ENCODE assay signal across 13 cellular contexts in genomic region chr12:29743801-29744200, GRCh38. TPM values are rescaled to one million over a fixed set of nuclear protein-coding genes. Genes with fewer than 3 reads are reported as not detected.
DNase-seq lines count a peak whose midpoint lies in the region; FAIRE-seq and TF ChIP-seq lines count a peak whose summit lies in the region.
"Had no signal": no experiment of that assay in that cellular context is flagged by ENCODE, and none has a peak within 500 bp of the region (broad histone marks: within the 10 kb centered on the region; RNA-seq: fewer than 3 reads in every experiment).

No MANE protein-coding gene starts in this region.

- H3K27me3 Mint-ChIP-seq in activated naive CD4-positive, alpha-beta T cell treated with anti-CD3 and anti-CD28 coated beads for 36 hours (ENCODE audit: low read depth), result no peaks in the 10 kb centered on the region

- no peaks in the 10 kb centered on the region for H3K4me1 Mint-ChIP-seq in activated naive CD4-positive, alpha-beta T cell treated with anti-CD3 and anti-CD28 coated beads for 36 hours (ENCODE audit: low read depth)

- no peaks in the 10 kb centered on the region for H3K27me3 ChIP-seq in bronchial epithelial cell (ENCODE audit: control insufficient read depth, insufficient read depth, low read length)
- no peaks in the 10 kb centered on the region for H3K27me3 ChIP-seq in effector memory CD4-positive, alpha-beta T cell (replicated peaks; ENCODE audit: control insufficient read depth, insufficient read depth, low read length, poor library complexity, severe bottlenecking)

- DNase-seq in AG10803 (ENCODE audit: low read depth) (peak; percentile 6), NCI-H1694 treated with DMSO at 0.1 percent for 48 hours (lab: John Stamatoyannopoulos, UW) (peak; percentile 99), bronchial epithelial cell (ENCODE audit: low read depth) (peak; percentile 81), islet precursor cell (peak; percentile 94), HT-29 (ENCODE audit: low spot score) (no peak), NCI-H2029 (lab: John Stamatoyannopoulos, UW) (no peak)
- DNase-seq in effector memory CD4-positive, alpha-beta T cell, result no peak
- no peak for DNase-seq in activated naive CD4-positive, alpha-beta T cell treated with anti-CD3 and anti-CD28 coated beads for 36 hours
- DNase-seq: activated T-cell treated with anti-CD3 and anti-CD28 coated beads, Interleukin-2, amount 50 U/mL, for 24 hours; NCI-H2029 treated with DMSO at 0.1 percent for 48 hours had no signal

- no peaks in the 10 kb centered on the region for H3K36me3 Mint-ChIP-seq in activated naive CD4-positive, alpha-beta T cell treated with anti-CD3 and anti-CD28 coated beads for 36 hours (ENCODE audit: low read depth)

- FAIRE-seq in bronchial epithelial cell (lab: Jason Lieb, UNC), result no peak
- FAIRE-seq: GM12892 had no signal

- H3K27ac ChIP-seq in effector memory CD4-positive, alpha-beta T cell (ENCODE audit: insufficient read depth, low read length, poor library complexity, severe bottlenecking), result no peak overlapping the region
- H3K27ac ChIP-seq: C4-2B had no signal

- H3K4me1 ChIP-seq in effector memory CD4-positive, alpha-beta T cell (ENCODE audit: control insufficient read depth, insufficient read depth, low read length, poor library complexity, severe bottlenecking), result no peaks in the 10 kb centered on the region

- TF ChIP-seq CTCF in AG10803 (conservative IDR thresholded peaks at IDR 0.05; ENCODE audit: low read length) (no peak), bronchial epithelial cell (IDR thresholded peaks at IDR 0.05; ENCODE audit: insufficient read depth, low read length, severe bottlenecking) (no peak)

- no peaks in the 10 kb centered on the region for H3K9me3 ChIP-seq in effector memory CD4-positive, alpha-beta T cell (ENCODE audit: control insufficient read depth, low read length)

- H3K4me3 Mint-ChIP-seq in activated naive CD4-positive, alpha-beta T cell treated with anti-CD3 and anti-CD28 coated beads for 36 hours, result no peak overlapping the region
- H3K4me3 Mint-ChIP-seq: activated T-cell treated with anti-CD3 and anti-CD28 coated beads, Interleukin-2, amount 50 U/mL, for 24 hours; T-helper 1 cell treated with Interleukin-12 subunit alpha and Interleukin-12 subunit beta and Interleukin-4 antibody, amounts not matched to agents 30 μg/mL and 1 μg/mL, for 36 hours had no signal

- CTCF ChIA-PET in activated naive CD4-positive, alpha-beta T cell treated with anti-CD3 and anti-CD28 coated beads for 36 hours (lab: Charles Lee), result interaction anchor here (0.7 kb wide), 1 partner anchor 12 kb away, joined by 4 read pairs; no protein-coding TSS in a partner anchor

- H3K9me3 Mint-ChIP-seq in activated naive CD4-positive, alpha-beta T cell treated with anti-CD3 and anti-CD28 coated beads for 36 hours, result no peaks in the 10 kb centered on the region
- H3K9me3 Mint-ChIP-seq: activated T-cell treated with anti-CD3 and anti-CD28 coated beads, Interleukin-2, amount 50 U/mL, for 24 hours; T-helper 1 cell treated with Interleukin-12 subunit alpha and Interleukin-12 subunit beta and Interleukin-4 antibody, amounts not matched to agents 30 μg/mL and 1 μg/mL, for 36 hours had no signal

- intact Hi-C loops in activated naive CD4-positive, alpha-beta T cell treated with anti-CD3 and anti-CD28 coated beads for 36 hours (cut with micrococcal nuclease), result no loop called here

- H3K4me3 ChIP-seq in AG10803 (ENCODE audit: low read length), result no peak overlapping the region
- no peak overlapping the region for H3K4me3 ChIP-seq in bronchial epithelial cell (ENCODE audit: low read depth, low read length)
- no peak overlapping the region for H3K4me3 ChIP-seq in effector memory CD4-positive, alpha-beta T cell (ENCODE audit: insufficient read depth, low read depth, low read length, poor library complexity, severe bottlenecking)

- H3K36me3 ChIP-seq in bronchial epithelial cell (ENCODE audit: control insufficient read depth, insufficient read depth, low read length), result no peaks in the 10 kb centered on the region
- no peaks in the 10 kb centered on the region for H3K36me3 ChIP-seq in effector memory CD4-positive, alpha-beta T cell (ENCODE audit: control insufficient read depth, insufficient read depth, low read length)

- no peak overlapping the region for H3K27ac Mint-ChIP-seq in activated naive CD4-positive, alpha-beta T cell treated with anti-CD3 and anti-CD28 coated beads for 36 hours
- H3K27ac Mint-ChIP-seq: activated T-cell treated with anti-CD3 and anti-CD28 coated beads, Interleukin-2, amount 50 U/mL, for 24 hours; T-helper 1 cell treated with Interleukin-12 subunit alpha and Interleukin-12 subunit beta and Interleukin-4 antibody, amounts not matched to agents 30 μg/mL and 1 μg/mL, for 36 hours had no signal

RNA-seq across cellular contexts. Expression of gene TMTC1, which starts 39.9 kb away (rescaled TPM):
- total RNA-seq in bronchial epithelial cell, result 4.5 and 9.1 TPM in 2 replicates
- 0.23 and 0.38 TPM in 2 replicates for total RNA-seq in HT-29 (2014; rRNA removed; shearing (Covaris generic))
- not detected for total RNA-seq in activated naive CD4-positive, alpha-beta T cell treated with anti-CD3 and anti-CD28 coated beads for 36 hours

Comparison
In these comparisons a context has a peak if more than half of its experiments do, and no peak if none do; other contexts are left out.
1. DNase-seq: peak in AG10803 (single experiment), NCI-H1694 treated with DMSO at 0.1 percent for 48 hours (single experiment), bronchial epithelial cell (single experiment) and islet precursor cell (single experiment); none in HT-29 (single experiment), NCI-H2029 (single experiment), effector memory CD4-positive, alpha-beta T cell (0 of 3) and activated naive CD4-positive, alpha-beta T cell treated with anti-CD3 and anti-CD28 coated beads for 36 hours (single experiment).